In genomic region chr5:135323701-135324132, GRCh38 we compare ENCODE assay signal across 12 cellular contexts.
"Had no signal": no experiment of that assay in that cellular context is flagged by ENCODE, and none has a peak within 500 bp of the region (broad histone marks: within the 10 kb centered on the region; RNA-seq: fewer than 3 reads in every experiment).

No MANE protein-coding gene starts in this region.

- DNase-seq: activated CD4-positive, alpha-beta T cell treated with anti-CD3 and anti-CD28 coated beads, Interleukin-2, amount 10 ng/mL, durations not matched to agents 24 days and 14 days; gastrocnemius medialis; kidney glomerular epithelial cell; stimulated activated naive CD8-positive, alpha-beta T cell treated with anti-CD3 and anti-CD28 coated beads, Interleukin-15, Interleukin-2, amounts not matched to agents 100 U/mL and 50 U/mL, for 24 hours; substantia nigra had no signal

- H3K36me3 Mint-ChIP-seq: WTC11 had no signal

- H3K27ac ChIP-seq: coronary artery, gastrocnemius medialis, heart left ventricle, skin epidermis, tibial artery had no signal

- H3K27me3 Mint-ChIP-seq: activated CD4-positive, alpha-beta T cell treated with anti-CD3 and anti-CD28 coated beads, Interleukin-2, amount 10 ng/mL, durations not matched to agents 24 days and 14 days had no signal

- H3K27me3 ChIP-seq: gastrocnemius medialis, heart left ventricle, tibial artery had no signal

- H3K4me1 ChIP-seq: heart left ventricle, tibial artery had no signal

- ATAC-seq: gastrocnemius medialis; heart left ventricle; stimulated activated naive CD8-positive, alpha-beta T cell treated with anti-CD3 and anti-CD28 coated beads, Interleukin-15, Interleukin-2, amounts not matched to agents 100 U/mL and 50 U/mL, for 24 hours; WTC11 had no signal

- H3K4me3 ChIP-seq: coronary artery, gastrocnemius medialis, heart left ventricle, skin epidermis, tibial artery had no signal

- H3K9me3 Mint-ChIP-seq: activated CD4-positive, alpha-beta T cell treated with anti-CD3 and anti-CD28 coated beads, Interleukin-2, amount 10 ng/mL, durations not matched to agents 24 days and 14 days; neural crest cell; T-helper 2 cell treated with Interferon-gamma antibody and Interleukin-4, amounts not matched to agents 5 μg/mL and 100 μg/mL, for 36 hours; WTC11 had no signal

- H3K27ac Mint-ChIP-seq: activated CD4-positive, alpha-beta T cell treated with anti-CD3 and anti-CD28 coated beads, Interleukin-2, amount 10 ng/mL, durations not matched to agents 24 days and 14 days; T-helper 2 cell treated with Interferon-gamma antibody and Interleukin-4, amounts not matched to agents 5 μg/mL and 100 μg/mL, for 36 hours; WTC11 had no signal

- H3K36me3 ChIP-seq: gastrocnemius medialis, heart left ventricle, tibial artery had no signal

- H3K4me1 Mint-ChIP-seq: neural crest cell, WTC11 had no signal

- H3K4me3 Mint-ChIP-seq: activated CD4-positive, alpha-beta T cell treated with anti-CD3 and anti-CD28 coated beads, Interleukin-2, amount 10 ng/mL, durations not matched to agents 24 days and 14 days; neural crest cell; T-helper 2 cell treated with Interferon-gamma antibody and Interleukin-4, amounts not matched to agents 5 μg/mL and 100 μg/mL, for 36 hours; WTC11 had no signal

- H3K9me3 ChIP-seq: gastrocnemius medialis, heart left ventricle, tibial artery had no signal
